Comparison of ENCODE assay signal across 8 cellular contexts in genomic region chr14:45251912-45252311, GRCh38. TPM values are rescaled to one million over a fixed set of nuclear protein-coding genes. Genes with fewer than 3 reads are reported as not detected.
DNase-seq lines count a peak whose midpoint lies in the region; ATAC-seq and TF ChIP-seq lines count a peak whose summit lies in the region.

No MANE protein-coding gene starts in this region.

- WGBS in HUES64 = 40% methylated on average over 4 of the region's 5 CpGs
- WGBS in sigmoid colon, 2 donors = 7 to 11% methylated on average over 5 of the region's 5 CpGs

- DNase-seq in NCI-H2029 treated with DMSO at 0.1 percent for 48 hours (lab: John Stamatoyannopoulos, UW) (peak; percentile 19), NCI-H2029 (lab: John Stamatoyannopoulos, UW) (no peak), T-helper 17 cell (no peak), fibroblast of the aortic adventitia (ENCODE audit: low read depth) (peak; percentile 26), sigmoid colon (no peak), caudate nucleus (lab: John Stamatoyannopoulos, UW) (no peak)

- H3K36me3 Mint-ChIP-seq in T-helper 17 cell (ENCODE audit: low read depth) = no peaks in the 10 kb centered on the region

- H3K4me1 Mint-ChIP-seq in T-helper 17 cell = peaks cover 15% of the 10 kb centered on the region

- H3K27ac ChIP-seq in HUES64 (ENCODE audit: low read depth, low read length) (no peak overlapping the region), sigmoid colon (peak overlapping the region in 2 of 4 donors; percentile 90 to 92), caudate nucleus (ENCODE audit: low read depth, low read length) (no peak overlapping the region)

- peak overlapping the region; percentile 91 for H3K4me3 Mint-ChIP-seq in T-helper 17 cell

- H3K27ac Mint-ChIP-seq in T-helper 17 cell = peak overlapping the region; percentile 91

- H3K9me3 ChIP-seq in HUES64 (ENCODE audit: insufficient read depth, low read depth, low read length) = no peaks in the 10 kb centered on the region
- H3K9me3 ChIP-seq in T-helper 17 cell (ENCODE audit: control insufficient read depth, low read length, poor library complexity, severe bottlenecking) = no peaks in the 10 kb centered on the region
- H3K9me3 ChIP-seq in sigmoid colon = no peaks in the 10 kb centered on the region

- H3K27me3 Mint-ChIP-seq in T-helper 17 cell = no peaks in the 10 kb centered on the region

- no peak for TF ChIP-seq POLR2A in sigmoid colon (IDR thresholded peaks at IDR 0.05)

- no peak for TF ChIP-seq CTCF in fibroblast of the aortic adventitia (IDR thresholded peaks at IDR 0.05; ENCODE audit: insufficient read depth, low read length)
- no peak for TF ChIP-seq CTCF in sigmoid colon (IDR thresholded peaks at IDR 0.05)

- H3K9ac ChIP-seq in HUES64 (ENCODE audit: low read depth, low read length) = peak overlapping the region; percentile 96; the same call in 1 of the 2 replicates

- intact Hi-C loops in sigmoid colon (cut with DNase I) = loop anchor here (5.0 kb wide), 2 partner anchors 115 to 340 kb away; partner anchors contain the start of gene FANCM

- H3K4me3 ChIP-seq in HUES64 (ENCODE audit: low read length) (peak overlapping the region; percentile 97), fibroblast of the aortic adventitia (ENCODE audit: low read depth, low read length) (peak overlapping the region; percentile 85), sigmoid colon (peak overlapping the region in 3 of 4 donors; percentile 71 to 79 (median 72))

- no peak for TF ChIP-seq EP300 in sigmoid colon (IDR thresholded peaks at IDR 0.05)

- H3K36me3 ChIP-seq in HUES64 (ENCODE audit: insufficient read depth, low read length) (peaks cover under 1% of the 10 kb centered on the region; the same call in 1 of the 2 replicates), sigmoid colon (no peaks in the 10 kb centered on the region)

- H3K27me3 ChIP-seq in HUES64 (ENCODE audit: insufficient read depth, low read length) (no peaks in the 10 kb centered on the region), sigmoid colon (no peaks in the 10 kb centered on the region)

- ATAC-seq in GM21529 (IDR thresholded peaks at IDR 0.05; ENCODE audit: unreplicated experiment) (peak; percentile 54), T-helper 17 cell (no peak)

- H3K4me1 ChIP-seq in HUES64 (ENCODE audit: insufficient read depth, low read length) = no peaks in the 10 kb centered on the region
- peaks cover 0 to 17% (median 11%) of the 10 kb centered on the region in 4 donors for H3K4me1 ChIP-seq in sigmoid colon

RNA-seq across cellular contexts. Expression of gene MIS18BP1, which starts 1.1 kb away (rescaled TPM):
- polyA plus RNA-seq in HUES64 (2013, experiment 1 of 2) = 44.9 TPM
- 53.9 TPM for polyA plus RNA-seq in HUES64 (2013, experiment 2 of 2)
- total RNA-seq in T-helper 17 cell = 10 to 100 TPM; 35.2 to 53.8 TPM
- 21.1 and 45.3 TPM in 2 replicates for total RNA-seq in fibroblast of the aortic adventitia (ENCODE audit: low replicate concordance)
- total RNA-seq in sigmoid colon = 10 to 100 TPM; 15.0 to 43.8 (median 21.1) TPM
- polyA plus RNA-seq in sigmoid colon = 10 to 100 TPM in 2 of 3 donors, 1 to 10 TPM in 1; 6.6 to 23.4 (median 13.9) TPM

Comparison
In these comparisons a context has a peak if more than half of its experiments do, and no peak if none do; other contexts are left out.
1. DNase-seq: peak in NCI-H2029 treated with DMSO at 0.1 percent for 48 hours (single experiment) and fibroblast of the aortic adventitia (single experiment); none in NCI-H2029 (single experiment), T-helper 17 cell (0 of 3), sigmoid colon (single experiment) and caudate nucleus (0 of 61).
2. Peak in every context shown above with its lines, with median percentiles within 50 percentile points of each other: H3K4me3 ChIP-seq.